ENCODE assay signal across 33 cellular contexts in the genomic region with DNA sequence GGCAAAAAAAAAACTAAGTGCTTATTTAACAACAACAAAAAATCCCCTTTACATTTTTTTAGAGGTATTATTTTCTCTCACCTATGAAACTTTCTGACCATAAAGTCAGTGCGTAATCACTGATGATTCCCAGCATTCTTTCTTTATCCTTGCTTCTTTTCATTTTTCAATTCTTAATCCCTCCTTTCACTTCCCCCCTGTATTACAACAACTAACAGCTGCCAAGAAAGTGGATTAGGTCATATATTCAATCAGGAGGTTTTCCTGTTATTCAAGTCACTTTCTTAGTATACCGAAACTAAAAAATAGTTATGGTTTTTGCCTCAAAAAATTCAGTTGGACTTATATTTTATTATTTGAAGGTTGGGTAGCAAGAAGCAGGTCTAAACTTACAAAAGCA. TPM values are rescaled to one million over a fixed set of nuclear protein-coding genes. Genes with fewer than 3 reads are reported as not detected.
DNase-seq lines count a peak whose midpoint lies in the region; ATAC-seq, FAIRE-seq and TF ChIP-seq lines count a peak whose summit lies in the region.
"Had no signal": no experiment of that assay in that cellular context is flagged by ENCODE, and none has a peak within 500 bp of the region (broad histone marks: within the 10 kb centered on the region; RNA-seq: fewer than 3 reads in every experiment).

No MANE protein-coding gene starts in this region.

- BruUV-seq in A673 (replicated peaks; lab: Mats Ljungman, UMichigan): no TSS peak

- H3F3A ChIP-seq in OCI-LY1 (ENCODE audit: insufficient read depth, low read length): no peaks in the 10 kb centered on the region

- DNase-seq in A673 (ENCODE audit: low spot score) (peak; percentile 17), GM19239 (ENCODE audit: insufficient read length, low spot score) (no peak), fibroblast of the aortic adventitia (ENCODE audit: low read depth) (peak; percentile 40), mesenteric fat pad (ENCODE audit: low spot score) (no peak), T-helper 2 cell (no peak)
- DNase-seq: activated CD4-positive, alpha-beta T cell treated with anti-CD3 and anti-CD28 coated beads, Interleukin-2, amount 10 ng/mL, durations not matched to agents 7 days and 5 days; activated naive CD4-positive, alpha-beta T cell; activated T-cell treated with anti-CD3 and anti-CD28 coated beads, Interleukin-2, amount 50 U/mL, for 24 hours; adrenal gland; brain microvascular endothelial cell; kidney; lower lobe of right lung; NCI-H1092 treated with DMSO at 0.1 percent for 48 hours; NCI-H187 treated with DMSO at 0.1 percent for 48 hours; NCI-H526 treated with DMSO at 0.1 percent for 48 hours; OCI-M1; ovary; T-helper 9 cell; trophoblast cell; WERI-Rb-1 had no signal

- no peaks in the 10 kb centered on the region for H3K4me1 ChIP-seq in A673 (ENCODE audit: insufficient read depth, low read length, poor library complexity, severe bottlenecking)
- H3K4me1 ChIP-seq in OCI-LY1 (ENCODE audit: insufficient read depth, low read length, severe bottlenecking): peaks cover 55% of the 10 kb centered on the region
- H3K4me1 ChIP-seq: A549, adrenal gland, lower lobe of right lung, right atrium auricular region had no signal

- no peak overlapping the region for H3K4me3 ChIP-seq in A673 (ENCODE audit: low read depth, low read length, poor library complexity, severe bottlenecking)
- no peak overlapping the region for H3K4me3 ChIP-seq in OCI-LY1 (ENCODE audit: low read depth, low read length, poor library complexity, severe bottlenecking)
- no peak overlapping the region for H3K4me3 ChIP-seq in fibroblast of the aortic adventitia (ENCODE audit: low read depth, low read length)
- H3K4me3 ChIP-seq: A549, adrenal gland, lower lobe of right lung, ovary, right atrium auricular region had no signal

- intact Hi-C loops in A673 (cut with micrococcal nuclease; ENCODE audit: unreplicated experiment): loop anchor here (10.0 kb wide), 1 partner anchor 618 kb away; no protein-coding TSS in a partner anchor

- H3K36me3 ChIP-seq in A673 (ENCODE audit: insufficient read depth, low read length, poor library complexity, severe bottlenecking) (no peaks in the 10 kb centered on the region), OCI-LY1 (ENCODE audit: insufficient read depth, low read length) (peaks cover 8% of the 10 kb centered on the region)
- H3K36me3 ChIP-seq: adrenal gland, brain microvascular endothelial cell, lower lobe of right lung, ovary, right atrium auricular region, WERI-Rb-1 had no signal

- H3K4me2 ChIP-seq in OCI-LY1 (ENCODE audit: low read length): no peak overlapping the region
- H3K4me2 ChIP-seq: A549 had no signal

- no peaks in the 10 kb centered on the region for H3K9me3 ChIP-seq in A673 (ENCODE audit: low read depth, low read length, poor library complexity, severe bottlenecking)
- no peaks in the 10 kb centered on the region for H3K9me3 ChIP-seq in OCI-LY1 (ENCODE audit: low read length)
- H3K9me3 ChIP-seq: A549, adrenal gland, lower lobe of right lung, ovary, right atrium auricular region had no signal

- no peak overlapping the region for H3K27ac ChIP-seq in A673 (ENCODE audit: low read depth, low read length, poor library complexity, severe bottlenecking)
- peak overlapping the region; percentile 88 for H3K27ac ChIP-seq in OCI-LY1 (ENCODE audit: low read depth, low read length, poor library complexity, severe bottlenecking)
- H3K27ac ChIP-seq: A549, adrenal gland, brain microvascular endothelial cell, epithelial cell of prostate, lower lobe of right lung, ovary, right atrium auricular region, WERI-Rb-1 had no signal

- ATAC-seq in HG02763 (IDR thresholded peaks at IDR 0.05; ENCODE audit: unreplicated experiment): no peak
- no peak for ATAC-seq in GM21526 (IDR thresholded peaks at IDR 0.05; ENCODE audit: low FRiP score, unreplicated experiment)
- ATAC-seq: A549, HepG2, lower lobe of right lung, SK-N-SH treated with all-trans-retinoic acid at 6 μM for 48 hours had no signal

- no peak overlapping the region for H3K9ac ChIP-seq in OCI-LY1 (ENCODE audit: low read length)

- no peaks in the 10 kb centered on the region for H4K20me1 ChIP-seq in OCI-LY1 (ENCODE audit: insufficient read depth, low read length)

- CTCF ChIA-PET in A673 (lab: Charles Lee): no interaction called here

- H3K27me3 ChIP-seq in A673 (replicated peaks; ENCODE audit: insufficient read depth, low read depth, low read length, poor library complexity) (no peaks in the 10 kb centered on the region), OCI-LY1 (ENCODE audit: insufficient read depth, low read length) (no peaks in the 10 kb centered on the region)
- H3K27me3 ChIP-seq: adrenal gland, brain microvascular endothelial cell, ovary, right atrium auricular region had no signal

- H3K9me2 ChIP-seq in OCI-LY1 (ENCODE audit: low read depth, low read length): no peaks in the 10 kb centered on the region

- TF ChIP-seq CTCF in A673 (conservative IDR thresholded peaks at IDR 0.05; ENCODE audit: low read depth, low read length) (no peak), OCI-LY1 (IDR thresholded peaks at IDR 0.05; ENCODE audit: low read length) (no peak), fibroblast of the aortic adventitia (IDR thresholded peaks at IDR 0.05; ENCODE audit: insufficient read depth, low read length) (no peak)

- POLR2A ChIA-PET in A673 (lab: Charles Lee; ENCODE audit: low non-redundant PET): no interaction called here

- H3K79me2 ChIP-seq in OCI-LY1 (ENCODE audit: insufficient read depth, low read length): peaks cover 34% of the 10 kb centered on the region

- no peak overlapping the region for H2AFZ ChIP-seq in OCI-LY1 (ENCODE audit: low read length)

- FAIRE-seq in GM19239 (lab: Jason Lieb, UNC): peak; percentile 81
- FAIRE-seq: A549, G401.6, H1, HepG2, kidney had no signal

RNA-seq across cellular contexts. Expression of a gene that starts 2.1 kb away (rescaled TPM):
- not detected in 2 replicates for total RNA-seq in A673 (2021)
- total RNA-seq in fibroblast of the aortic adventitia (ENCODE audit: low replicate concordance): not detected in 2 replicates
- not detected for total RNA-seq in mesenteric fat pad
- total RNA-seq: adrenal gland, chondrocyte, fibroblast of villous mesenchyme, H1, HepG2, LHCN-M2, ovary, right atrium auricular region had no signal

RNA-seq across cellular contexts. Expression of a gene that starts 11.1 kb away (rescaled TPM):
- total RNA-seq in A673 (2021) (11.8 and 12.0 TPM in 2 replicates), fibroblast of the aortic adventitia (ENCODE audit: low replicate concordance) (27.4 and 30.5 TPM in 2 replicates), mesenteric fat pad (17.5 TPM)

Comparison
In these comparisons a context has a peak if more than half of its experiments do, and no peak if none do; other contexts are left out.
1. DNase-seq: peak in A673 (single experiment) and fibroblast of the aortic adventitia (single experiment); none in GM19239 (single experiment), mesenteric fat pad (single experiment) and T-helper 2 cell (0 of 5).